ENCODE assay signal across 8 cellular contexts in genomic region chr7:114921636-114922150, GRCh38. TPM values are rescaled to one million over a fixed set of nuclear protein-coding genes. Genes with fewer than 3 reads are reported as not detected.
A peak's percentile ranks its signal among the peaks of the same experiment; 100 is the strongest.
DNase-seq lines count a peak whose midpoint lies in the region; ATAC-seq and TF ChIP-seq lines count a peak whose summit lies in the region.

Gene MDFIC, plus strand, starts transcription at chr7:114922094. Its CDS starts 940 bp downstream, at chr7:114923034.

- H3K9me3 ChIP-seq in esophagus squamous epithelium: no peaks in the 10 kb centered on the region

- peak within 1 kb of the TSS; percentile 98 for H3K27ac Mint-ChIP-seq in activated CD8-positive, alpha-beta T cell treated with anti-CD3 and anti-CD28 coated beads for 36 hours
- peak within 1 kb of the TSS; percentile 88 to 94 (median 92) for H3K27ac Mint-ChIP-seq in naive thymus-derived CD8-positive, alpha-beta T cell

- H3K4me1 ChIP-seq in esophagus squamous epithelium: peaks cover 0 to 57% (median 3%) of the 10 kb centered on the region in 3 donors

- 51 to 57% methylated on average over 13 to 14 of the region's 21 CpGs for WGBS in esophagus squamous epithelium, 2 donors

- H3K27me3 Mint-ChIP-seq in activated CD8-positive, alpha-beta T cell treated with anti-CD3 and anti-CD28 coated beads for 36 hours: no peaks in the 10 kb centered on the region
- no peaks in the 10 kb centered on the region for H3K27me3 Mint-ChIP-seq in naive thymus-derived CD8-positive, alpha-beta T cell

- H3K4me3 Mint-ChIP-seq in activated CD8-positive, alpha-beta T cell treated with anti-CD3 and anti-CD28 coated beads for 36 hours: peak within 1 kb of the TSS; percentile 81
- H3K4me3 Mint-ChIP-seq in naive thymus-derived CD8-positive, alpha-beta T cell: peak within 1 kb of the TSS; percentile 88 to 97 (median 92)

- peaks cover 58% of the 10 kb centered on the region for H3K4me1 Mint-ChIP-seq in activated CD8-positive, alpha-beta T cell treated with anti-CD3 and anti-CD28 coated beads for 36 hours (ENCODE audit: low read depth)
- peaks cover 16 to 52% (median 44%) of the 10 kb centered on the region in 4 donors for H3K4me1 Mint-ChIP-seq in naive thymus-derived CD8-positive, alpha-beta T cell

- TF ChIP-seq CTCF in activated CD8-positive, alpha-beta T cell treated with anti-CD3 and anti-CD28 coated beads for 36 hours (IDR thresholded peaks at IDR 0.05): no peak
- no peak for TF ChIP-seq CTCF in esophagus squamous epithelium (IDR thresholded peaks at IDR 0.05)

- peak within 1 kb of the TSS; percentile 89 to 95 (median 90) for H3K27ac ChIP-seq in esophagus squamous epithelium

- no peaks in the 10 kb centered on the region for H3K36me3 ChIP-seq in esophagus squamous epithelium

- ATAC-seq in activated CD8-positive, alpha-beta T cell treated with anti-CD3 and anti-CD28 coated beads for 36 hours: no peak
- no peak for ATAC-seq in naive thymus-derived CD8-positive, alpha-beta T cell
- ATAC-seq in GM18498 (IDR thresholded peaks at IDR 0.05; ENCODE audit: unreplicated experiment) (no peak), GM18858 (IDR thresholded peaks at IDR 0.05; ENCODE audit: unreplicated experiment) (no peak)

- peak; percentile 22 for DNase-seq in HuH-7.5 (ENCODE audit: low spot score)
- DNase-seq in activated CD8-positive, alpha-beta T cell treated with anti-CD3 and anti-CD28 coated beads for 36 hours: peak; percentile 30
- no peak for DNase-seq in esophagus squamous epithelium (lab: John Stamatoyannopoulos, UW)
- DNase-seq in naive thymus-derived CD8-positive, alpha-beta T cell: peak in 1 of 10 donors; percentile 4
- DNase-seq in DMS79 treated with DMSO at 0.1 percent for 48 hours (lab: John Stamatoyannopoulos, UW): no peak
- DNase-seq in 8988T: no peak

- H3K9me3 Mint-ChIP-seq in activated CD8-positive, alpha-beta T cell treated with anti-CD3 and anti-CD28 coated beads for 36 hours: no peaks in the 10 kb centered on the region
- H3K9me3 Mint-ChIP-seq in naive thymus-derived CD8-positive, alpha-beta T cell: no peaks in the 10 kb centered on the region

- CTCF ChIA-PET in activated CD8-positive, alpha-beta T cell treated with anti-CD3 and anti-CD28 coated beads for 36 hours (lab: Charles Lee): interaction anchor here (1.9 kb wide), 1 partner anchor 57 kb away, joined by 11 read pairs; no protein-coding TSS in a partner anchor

- intact Hi-C loops in activated CD8-positive, alpha-beta T cell treated with anti-CD3 and anti-CD28 coated beads for 36 hours (cut with micrococcal nuclease): loop anchor here (5.0 to 10.0 kb wide), 3 partner anchors 34 to 127 kb away; no protein-coding TSS in a partner anchor
- intact Hi-C loops in esophagus squamous epithelium (cut with DNase I): no loop called here

- H3K4me3 ChIP-seq in esophagus squamous epithelium: peak within 1 kb of the TSS; percentile 70 to 90 (median 86)

- TF ChIP-seq POLR2A in esophagus squamous epithelium (IDR thresholded peaks at IDR 0.05): no peak

- POLR2A ChIA-PET in activated CD8-positive, alpha-beta T cell treated with anti-CD3 and anti-CD28 coated beads for 36 hours (lab: Charles Lee): interaction anchor here (0.6 kb wide), 1 partner anchor 19 kb away, joined by 3 read pairs; no protein-coding TSS in a partner anchor
- POLR2A ChIA-PET in naive thymus-derived CD8-positive, alpha-beta T cell (lab: Charles Lee): no interaction called here

- H3K36me3 Mint-ChIP-seq in activated CD8-positive, alpha-beta T cell treated with anti-CD3 and anti-CD28 coated beads for 36 hours (ENCODE audit: low read depth): peaks cover 21% of the 10 kb centered on the region
- no peaks in the 10 kb centered on the region for H3K36me3 Mint-ChIP-seq in naive thymus-derived CD8-positive, alpha-beta T cell

- no peaks in the 10 kb centered on the region for H3K27me3 ChIP-seq in esophagus squamous epithelium

RNA-seq across cellular contexts. Expression of gene MDFIC, which starts in this region (rescaled TPM):
- total RNA-seq in activated CD8-positive, alpha-beta T cell treated with anti-CD3 and anti-CD28 coated beads for 36 hours: 10 to 100 TPM; 53.5 to 55.3 TPM
- total RNA-seq in esophagus squamous epithelium: 10 to 100 TPM; 16.0 to 29.2 (median 21.3) TPM
- total RNA-seq in naive thymus-derived CD8-positive, alpha-beta T cell: 10 to 100 TPM; 22.1 to 27.8 TPM
- 10 to 100 TPM; 41.5 to 66.5 (median 56.6) TPM for polyA plus RNA-seq in naive thymus-derived CD8-positive, alpha-beta T cell

Comparison
In these comparisons a context has a peak if more than half of its experiments do, and no peak if none do; other contexts are left out.
1. DNase-seq: peak in HuH-7.5 (single experiment) and activated CD8-positive, alpha-beta T cell treated with anti-CD3 and anti-CD28 coated beads for 36 hours (single experiment); none in esophagus squamous epithelium (single experiment), DMS79 treated with DMSO at 0.1 percent for 48 hours (single experiment) and 8988T (single experiment).